ENCODE assay signal across 12 cellular contexts in genomic region chr3:15983232-15983631, GRCh38.
DNase-seq lines count a peak whose midpoint lies in the region; ATAC-seq and TF ChIP-seq lines count a peak whose summit lies in the region.
"Had no signal": no experiment of that assay in that cellular context is flagged by ENCODE, and none has a peak within 500 bp of the region (broad histone marks: within the 10 kb centered on the region; RNA-seq: fewer than 3 reads in every experiment).

No MANE protein-coding gene starts in this region.

- ATAC-seq in HG03045 (IDR thresholded peaks at IDR 0.05; ENCODE audit: unreplicated experiment) (no peak), GM19035 (IDR thresholded peaks at IDR 0.05; ENCODE audit: unreplicated experiment) (no peak), sciatic nerve (no peak)

- H3K36me3 ChIP-seq in muscle layer of duodenum (ENCODE audit: control insufficient read depth in 1 of 2, insufficient read depth in 2 of 2, low read length in 2 of 2), result no peaks in the 10 kb centered on the region
- H3K36me3 ChIP-seq: BLaER1 treated with 17β-estradiol and CSF1 and Interleukin-3, amounts not matched to agents 10 nM and 100 nM had no signal

- no peaks in the 10 kb centered on the region for H3K27me3 ChIP-seq in muscle layer of duodenum (ENCODE audit: low read depth, low read length)
- H3K27me3 ChIP-seq: BLaER1 treated with 17β-estradiol and CSF1 and Interleukin-3, amounts not matched to agents 10 nM and 100 nM had no signal

- H3K4me3 ChIP-seq in AG04449 (ENCODE audit: low read depth, low read length), result peak overlapping the region; percentile 48
- H3K4me3 ChIP-seq in muscle layer of duodenum (ENCODE audit: low read depth in 1 of 2, low read length in 2 of 2), result no peak overlapping the region
- H3K4me3 ChIP-seq: BLaER1 treated with 17β-estradiol and CSF1 and Interleukin-3, amounts not matched to agents 10 nM and 100 nM had no signal

- H3K4me1 ChIP-seq in muscle layer of duodenum (ENCODE audit: control insufficient read depth in 1 of 2, insufficient read depth in 2 of 2, low read length in 2 of 2), result no peaks in the 10 kb centered on the region

- no peaks in the 10 kb centered on the region for H3K9me3 ChIP-seq in muscle layer of duodenum (ENCODE audit: control insufficient read depth in 1 of 2, low read length in 2 of 2)

- peak overlapping the region; percentile 11 for H3K27ac ChIP-seq in muscle layer of duodenum (ENCODE audit: low read length)
- H3K27ac ChIP-seq: BLaER1 treated with 17β-estradiol and CSF1 and Interleukin-3, amounts not matched to agents 10 nM and 100 nM had no signal

- DNase-seq in AG04449 (ENCODE audit: low read depth, low spot score), result peak; percentile 38
- peak; percentile 75 for DNase-seq in LHCN-M2 (ENCODE audit: low read depth)
- peak; percentile 65 for DNase-seq in dedifferentiated amniotic fluid mesenchymal stem cell (ENCODE audit: extremely low spot score)
- no peak for DNase-seq in NCI-H1694 (lab: John Stamatoyannopoulos, UW)
- DNase-seq in sciatic nerve (ENCODE audit: low spot score), result no peak
- DNase-seq: activated T-cell treated with anti-CD3 and anti-CD28 coated beads, Interleukin-2, amount 50 U/mL, for 48 hours; H7; stimulated activated CD4-positive, alpha-beta T cell treated with anti-CD3 and anti-CD28 coated beads, Interleukin-4, amount 100 ng/mL, for 4 hours had no signal

- intact Hi-C loops in sciatic nerve (cut with DNase I), result no loop called here

- no peak for TF ChIP-seq CTCF in AG04449 (IDR thresholded peaks at IDR 0.05; ENCODE audit: insufficient read depth, low read length, missing control alignments)

- CTCF ChIA-PET in AG04449 (lab: Yijun Ruan, JAX), result interaction anchor here (1.3 to 1.5 kb wide), 3 partner anchors 16 to 265 kb away, joined by 3 to 6 read pairs (median 4); no protein-coding TSS in a partner anchor

- POLR2A ChIA-PET in AG04449 (lab: Yijun Ruan, JAX), result interaction anchor here (1.2 kb wide), 3 partner anchors 19 to 108 kb away, joined by 3 to 5 read pairs (median 3); no protein-coding TSS in a partner anchor

Comparison
In these comparisons a context has a peak if more than half of its experiments do, and no peak if none do; other contexts are left out.
1. DNase-seq: peak in AG04449 (single experiment), LHCN-M2 (single experiment) and dedifferentiated amniotic fluid mesenchymal stem cell (single experiment); none in NCI-H1694 (single experiment) and sciatic nerve (single experiment).